In the genomic region with DNA sequence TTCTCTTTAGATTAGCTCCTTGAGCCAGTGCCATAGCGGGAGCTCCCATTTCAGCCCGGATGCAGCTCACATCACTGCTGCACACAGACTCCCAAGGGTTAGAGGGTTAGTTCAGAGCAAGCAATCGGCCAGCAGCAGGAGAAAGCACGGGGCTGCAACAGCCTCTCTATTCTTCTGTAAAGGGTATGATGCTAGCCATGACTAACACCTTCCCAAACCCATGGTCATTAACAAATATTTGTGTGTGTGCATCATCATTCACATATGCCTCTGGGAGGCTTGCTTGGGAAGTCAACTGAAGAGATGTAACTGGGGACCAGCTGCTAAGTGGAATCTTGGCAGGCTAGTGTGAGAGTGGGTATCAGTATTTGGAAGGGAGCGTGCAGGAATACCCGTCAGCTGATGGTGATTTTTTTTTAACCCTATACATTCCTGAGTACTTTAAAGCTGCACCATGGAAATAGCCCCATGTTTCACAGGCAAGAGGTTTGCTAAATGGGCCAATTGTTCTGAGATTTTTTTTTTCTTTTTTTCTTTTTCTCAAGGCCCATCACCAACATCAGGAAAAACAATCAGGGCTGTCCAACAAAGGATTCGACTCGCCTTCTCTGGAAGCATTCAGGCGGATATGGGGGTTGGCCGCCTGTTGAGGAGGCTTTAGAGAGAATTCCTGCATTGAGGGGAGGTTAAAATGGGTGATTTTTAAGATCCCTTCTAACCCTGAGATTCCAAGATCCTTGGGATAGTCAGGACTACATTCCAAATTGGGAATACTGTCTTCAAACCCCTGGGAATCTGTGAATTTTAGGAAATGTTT, we compare ENCODE assay signal across 9 cellular contexts.
DNase-seq lines count a peak whose midpoint lies in the region; ATAC-seq lines count a peak whose summit lies in the region.
"Had no signal": no experiment of that assay in that cellular context is flagged by ENCODE, and none has a peak within 500 bp of the region (broad histone marks: within the 10 kb centered on the region; RNA-seq: fewer than 3 reads in every experiment).

No MANE protein-coding gene starts in this region.

- ATAC-seq in GM18498 (IDR thresholded peaks at IDR 0.05; ENCODE audit: unreplicated experiment) (no peak), GM18867 (IDR thresholded peaks at IDR 0.05; ENCODE audit: unreplicated experiment) (no peak)

- peak overlapping the region; percentile 74 for H3K27ac ChIP-seq in substantia nigra (ENCODE audit: low read depth, low read length, poor library complexity, severe bottlenecking)

- DNase-seq in HS-5 (ENCODE audit: low read depth) (peak; percentile 99), cerebellar cortex (ENCODE audit: low spot score) (peak; percentile 86), inferior parietal cortex (ENCODE audit: extremely low spot score) (peak; percentile 70), substantia nigra (lab: John Stamatoyannopoulos, UW) (peak in 44 of 49 donors; percentile 1 to 80 (median 31)), NCI-H2029 (lab: John Stamatoyannopoulos, UW) (no peak)
- DNase-seq in activated CD8-positive, alpha-beta memory T cell treated with anti-CD3 and anti-CD28 coated beads for 24 hours = no peak
- DNase-seq: naive B cell had no signal

Comparison
In these comparisons a context has a peak if more than half of its experiments do, and no peak if none do; other contexts are left out.
1. DNase-seq: peak in HS-5 (single experiment), cerebellar cortex (single experiment), inferior parietal cortex (single experiment) and substantia nigra (44 of 49); none in NCI-H2029 (single experiment) and activated CD8-positive, alpha-beta memory T cell treated with anti-CD3 and anti-CD28 coated beads for 24 hours (single experiment).